ENCODE assay signal across 25 cellular contexts in genomic region chr1:88883156-88883555, GRCh38. TPM values are rescaled to one million over a fixed set of nuclear protein-coding genes. Genes with fewer than 3 reads are reported as not detected.
DNase-seq lines count a peak whose midpoint lies in the region; ATAC-seq and TF ChIP-seq lines count a peak whose summit lies in the region.
"Had no signal": no experiment of that assay in that cellular context is flagged by ENCODE, and none has a peak within 500 bp of the region (broad histone marks: within the 10 kb centered on the region; RNA-seq: fewer than 3 reads in every experiment).

No MANE protein-coding gene starts in this region.

- CTCF ChIA-PET in activated naive CD4-positive, alpha-beta T cell treated with anti-CD3 and anti-CD28 coated beads for 36 hours (lab: Charles Lee), result interaction anchor here (1.0 kb wide), 1 partner anchor 154 kb away, joined by 4 read pairs; no protein-coding TSS in a partner anchor
- CTCF ChIA-PET in IMR-90 (lab: Yijun Ruan, JAX), result no interaction called here

- no peak overlapping the region for H2AK5ac ChIP-seq in IMR-90 (ENCODE audit: low read depth, low read length)

- H4K8ac ChIP-seq in IMR-90 (ENCODE audit: low read depth in 2 of 2, low read length in 2 of 2), result no peak overlapping the region

- peaks cover 51% of the 10 kb centered on the region for H3K4me1 Mint-ChIP-seq in activated naive CD4-positive, alpha-beta T cell treated with anti-CD3 and anti-CD28 coated beads for 36 hours (ENCODE audit: low read depth)

- no peaks in the 10 kb centered on the region for H3K9me3 Mint-ChIP-seq in activated naive CD4-positive, alpha-beta T cell treated with anti-CD3 and anti-CD28 coated beads for 36 hours
- H3K9me3 Mint-ChIP-seq: activated naive CD8-positive, alpha-beta T cell treated with anti-CD3 and anti-CD28 coated beads, Interleukin-2, amount 10 ng/mL, durations not matched to agents 7 days and 5 days; activated T-helper 1 cell treated with anti-CD3 and anti-CD28 coated beads, Interleukin-12 subunit alpha, Interleukin-12 subunit beta, Interleukin-2, Interleukin-4 antibody, amounts not matched to agents 30 ng/mL and 10 ng/mL and 1 ng/mL, durations not matched to agents 14 hours and 24 hours and 36 hours; immature natural killer cell had no signal

- no peak overlapping the region for H3K4me3 Mint-ChIP-seq in activated naive CD4-positive, alpha-beta T cell treated with anti-CD3 and anti-CD28 coated beads for 36 hours
- H3K4me3 Mint-ChIP-seq: activated naive CD8-positive, alpha-beta T cell treated with anti-CD3 and anti-CD28 coated beads, Interleukin-2, amount 10 ng/mL, durations not matched to agents 7 days and 5 days; activated T-helper 1 cell treated with anti-CD3 and anti-CD28 coated beads, Interleukin-12 subunit alpha, Interleukin-12 subunit beta, Interleukin-2, Interleukin-4 antibody, amounts not matched to agents 30 ng/mL and 10 ng/mL and 1 ng/mL, durations not matched to agents 14 hours and 24 hours and 36 hours had no signal

- peaks cover 3% of the 10 kb centered on the region; the same call in 1 of the 2 replicates for H4K20me1 ChIP-seq in IMR-90 (ENCODE audit: insufficient read depth, low read length)
- peaks cover 59% of the 10 kb centered on the region for H4K20me1 ChIP-seq in smooth muscle cell (ENCODE audit: low read depth)

- TF ChIP-seq RAD21 in IMR-90 (IDR thresholded peaks at IDR 0.05; ENCODE audit: low read length), result no peak

- no peak overlapping the region for H3K4ac ChIP-seq in IMR-90 (ENCODE audit: low read depth, low read length)

- ATAC-seq in IMR-90 (ENCODE audit: low read depth), result no peak
- ATAC-seq in HG03521 (IDR thresholded peaks at IDR 0.05; ENCODE audit: unreplicated experiment), result no peak
- ATAC-seq: A549; stimulated activated naive CD8-positive, alpha-beta T cell treated with anti-CD3 and anti-CD28 coated beads, Interleukin-15, Interleukin-2, amounts not matched to agents 100 U/mL and 50 U/mL, for 24 hours had no signal

- H3K27ac ChIP-seq in IMR-90 (ENCODE audit: insufficient read depth, low read length) (no peak overlapping the region), smooth muscle cell (ENCODE audit: low read depth) (peak overlapping the region; percentile 22)
- H3K27ac ChIP-seq: A549, body of pancreas, SJCRH30, testis, vagina had no signal

- no peak overlapping the region for H3K18ac ChIP-seq in IMR-90 (ENCODE audit: low read depth, low read length)

- H3K56ac ChIP-seq in IMR-90 (ENCODE audit: extremely low read depth, insufficient read depth, low read length), result no peak overlapping the region

- in situ Hi-C loops in IMR-90 (cut with MboI; ENCODE audit: low sequenced_read_pairs), result no loop called here

- H3K36me3 ChIP-seq in IMR-90 (ENCODE audit: control insufficient read depth, insufficient read depth, low read length) (peaks cover 19% of the 10 kb centered on the region), adipocyte (ENCODE audit: control insufficient read depth, insufficient read depth, low read length, severe bottlenecking) (peaks cover 66% of the 10 kb centered on the region), smooth muscle cell (ENCODE audit: low read depth) (peaks cover 8% of the 10 kb centered on the region)

- H3K9me3 ChIP-seq in IMR-90 (ENCODE audit: control insufficient read depth, insufficient read depth, low read length) (no peaks in the 10 kb centered on the region), adipocyte (ENCODE audit: control insufficient read depth, low read length) (no peaks in the 10 kb centered on the region), smooth muscle cell (replicated peaks; ENCODE audit: low read depth) (no peaks in the 10 kb centered on the region)
- H3K9me3 ChIP-seq: A549, body of pancreas, SJCRH30, testis, vagina had no signal

- H3K4me3 ChIP-seq in IMR-90 (ENCODE audit: insufficient read depth, low read depth, low read length) (no peak overlapping the region), adipocyte (ENCODE audit: low read length) (no peak overlapping the region), smooth muscle cell (no peak overlapping the region)
- H3K4me3 ChIP-seq: A549, body of pancreas, SJCRH30, testis, vagina had no signal

- H3K9me1 ChIP-seq in IMR-90 (ENCODE audit: insufficient read depth, low read length), result no peaks in the 10 kb centered on the region

- H2BK20ac ChIP-seq in IMR-90 (ENCODE audit: low read depth, low read length), result no peak overlapping the region

- H3F3A ChIP-seq in smooth muscle cell (ENCODE audit: low read depth), result no peaks in the 10 kb centered on the region

- H4K5ac ChIP-seq in IMR-90 (ENCODE audit: low read depth, low read length), result no peak overlapping the region

- peaks cover 21% of the 10 kb centered on the region for H3K36me3 Mint-ChIP-seq in activated naive CD4-positive, alpha-beta T cell treated with anti-CD3 and anti-CD28 coated beads for 36 hours (ENCODE audit: low read depth)

- no TSS peak for BruUV-seq in IMR-90 (replicated peaks; lab: Mats Ljungman, UMichigan)

- H2BK5ac ChIP-seq in IMR-90 (ENCODE audit: low read depth, low read length, poor library complexity, severe bottlenecking), result no peak overlapping the region

- H3K79me2 ChIP-seq in smooth muscle cell (ENCODE audit: low read depth), result peaks cover 50% of the 10 kb centered on the region

- H2BK120ac ChIP-seq in IMR-90 (ENCODE audit: low read depth, low read length), result no peak overlapping the region

- peaks cover 4 to 19% of the 10 kb centered on the region in 2 experiments; a peak in 3 of 4 replicates for H3K79me1 ChIP-seq in IMR-90 (ENCODE audit: low read depth in 1 of 2, low read length in 2 of 2)

- H3K4me2 ChIP-seq in IMR-90 (ENCODE audit: low read depth, low read length) (no peak overlapping the region), smooth muscle cell (no peak overlapping the region)
- H3K4me2 ChIP-seq: A549 had no signal

- POLR2A ChIA-PET in IMR-90 (lab: Charles Lee; ENCODE audit: unreplicated experiment), result no interaction called here

- WGBS in IMR-90 (ENCODE audit: extremely low coverage in 2 of 2, insufficient read length in 1 of 2), 2 experiments, result 100% methylated on average over 1 of the region's 3 CpGs; no CpG with 5 or more reads in 1 of the 2 experiments
- WGBS in smooth muscle cell (ENCODE audit: low lambda C conversion rate), result 77% methylated on average over 3 of the region's 3 CpGs

- H2AK9ac ChIP-seq in IMR-90 (replicated peaks; ENCODE audit: low read depth, low read length, poor library complexity), result no peak overlapping the region

- dilution Hi-C loops in IMR-90 (cut with HindIII; ENCODE audit: low sequenced_read_pairs, unreplicated experiment), result no loop called here

- TF ChIP-seq CTCF in IMR-90 (conservative IDR thresholded peaks at IDR 0.05; ENCODE audit: low read depth, low read length), result no peak
- no peak for TF ChIP-seq CTCF in smooth muscle cell (IDR thresholded peaks at IDR 0.05; ENCODE audit: borderline replicate concordance, insufficient read depth, poor library complexity, severe bottlenecking)

- peak overlapping the region; percentile 0 for H3K27ac Mint-ChIP-seq in activated naive CD4-positive, alpha-beta T cell treated with anti-CD3 and anti-CD28 coated beads for 36 hours
- H3K27ac Mint-ChIP-seq: activated naive CD8-positive, alpha-beta T cell treated with anti-CD3 and anti-CD28 coated beads, Interleukin-2, amount 10 ng/mL, durations not matched to agents 7 days and 5 days; activated T-helper 1 cell treated with anti-CD3 and anti-CD28 coated beads, Interleukin-12 subunit alpha, Interleukin-12 subunit beta, Interleukin-2, Interleukin-4 antibody, amounts not matched to agents 30 ng/mL and 10 ng/mL and 1 ng/mL, durations not matched to agents 14 hours and 24 hours and 36 hours had no signal

- no peak overlapping the region for H4K91ac ChIP-seq in IMR-90 (ENCODE audit: insufficient read depth, low read depth, low read length)

- TF ChIP-seq POLR2A in IMR-90 (IDR thresholded peaks at IDR 0.05; ENCODE audit: low read depth, low read length), result no peak

- H3K4me1 ChIP-seq in IMR-90 (ENCODE audit: control insufficient read depth, insufficient read depth, low read length), result peaks cover 4% of the 10 kb centered on the region; the same call in 1 of the 2 replicates
- peaks cover 12% of the 10 kb centered on the region for H3K4me1 ChIP-seq in adipocyte (ENCODE audit: control insufficient read depth, insufficient read depth, low read length)
- H3K4me1 ChIP-seq in smooth muscle cell (ENCODE audit: low read depth), result no peaks in the 10 kb centered on the region
- H3K4me1 ChIP-seq: A549, SJCRH30, testis had no signal

- intact Hi-C loops in activated naive CD4-positive, alpha-beta T cell treated with anti-CD3 and anti-CD28 coated beads for 36 hours (cut with micrococcal nuclease), result no loop called here
- intact Hi-C loops in IMR-90 (cut with micrococcal nuclease), result no loop called here

- no peak overlapping the region for H3K9ac ChIP-seq in IMR-90 (ENCODE audit: low read depth, low read length)
- peak overlapping the region; percentile 14 for H3K9ac ChIP-seq in adipocyte (ENCODE audit: low read length)
- no peak overlapping the region for H3K9ac ChIP-seq in smooth muscle cell (ENCODE audit: low read depth)

- no peak overlapping the region for H2BK15ac ChIP-seq in IMR-90 (ENCODE audit: low read depth, low read length)

- no peaks in the 10 kb centered on the region for H3K27me3 Mint-ChIP-seq in activated naive CD4-positive, alpha-beta T cell treated with anti-CD3 and anti-CD28 coated beads for 36 hours (ENCODE audit: low read depth)
- H3K27me3 Mint-ChIP-seq: activated naive CD8-positive, alpha-beta T cell treated with anti-CD3 and anti-CD28 coated beads, Interleukin-2, amount 10 ng/mL, durations not matched to agents 7 days and 5 days had no signal

- H2AFZ ChIP-seq in IMR-90 (replicated peaks; ENCODE audit: low read length, poor library complexity), result no peak overlapping the region
- H2AFZ ChIP-seq in smooth muscle cell (ENCODE audit: low read depth), result no peak overlapping the region

- no peak for DNase-seq in activated naive CD4-positive, alpha-beta T cell treated with anti-CD3 and anti-CD28 coated beads for 36 hours
- no peak for DNase-seq in activated naive CD4-positive, alpha-beta T cell treated with anti-CD3 and anti-CD28 coated beads, Interleukin-2, amount 50 U/mL, for 16 hours
- DNase-seq in IMR-90, result peak; percentile 8
- DNase-seq in adipocyte (ENCODE audit: low read depth), result no peak
- DNase-seq in smooth muscle cell (lab: John Stamatoyannopoulos, UW; ENCODE audit: unreplicated experiment), result no peak
- no peak for DNase-seq in SW480 (ENCODE audit: low spot score)
- DNase-seq in medulla oblongata (ENCODE audit: extremely low spot score), result no peak
- DNase-seq: activated naive CD8-positive, alpha-beta T cell treated with anti-CD3 and anti-CD28 coated beads, Interleukin-2, amount 10 ng/mL, durations not matched to agents 7 days and 5 days; AML-193; body of pancreas; DMS53; H7; hypothalamus; immature natural killer cell; KG1; NCI-H2029 treated with DMSO at 0.1 percent for 48 hours; NCI-H226; SJCRH30; stimulated activated naive CD8-positive, alpha-beta T cell treated with anti-CD3 and anti-CD28 coated beads, Interleukin-15, Interleukin-2, amounts not matched to agents 100 U/mL and 50 U/mL, for 24 hours; T-helper 1 cell; testis had no signal

- H3K14ac ChIP-seq in IMR-90 (replicated peaks; ENCODE audit: low read depth, low read length), result no peak overlapping the region

- no peak overlapping the region for H3K23ac ChIP-seq in IMR-90 (ENCODE audit: low read depth, low read length)

- no peaks in the 10 kb centered on the region for H3K27me3 ChIP-seq in IMR-90 (ENCODE audit: control insufficient read depth, insufficient read depth, low read length)
- H3K27me3 ChIP-seq in adipocyte (replicated peaks; ENCODE audit: control insufficient read depth, insufficient read depth, low read length), result no peaks in the 10 kb centered on the region
- H3K27me3 ChIP-seq in smooth muscle cell (ENCODE audit: low read depth), result no peaks in the 10 kb centered on the region
- H3K27me3 ChIP-seq: body of pancreas, SJCRH30, testis, vagina had no signal

RNA-seq across cellular contexts. Expression of gene GTF2B, which starts 8.2 kb away (rescaled TPM):
- total RNA-seq in activated naive CD4-positive, alpha-beta T cell treated with anti-CD3 and anti-CD28 coated beads for 36 hours, result 10 to 100 TPM; 35.2 to 36.1 TPM
- total RNA-seq in IMR-90 (2012; rRNA removed) (41.0 and 55.5 TPM in 2 replicates), smooth muscle cell (74.3 and 75.2 TPM in 2 replicates)
- polyA plus RNA-seq in IMR-90 (2012; rRNA removed) (24.3 and 32.0 TPM in 2 replicates), smooth muscle cell (41.5 and 51.0 TPM in 2 replicates)
- 6.2 and 7.1 TPM in 2 replicates for polyA plus RNA-seq in IMR-90 (2012; cell fraction: cytosol; rRNA removed)
- polyA plus RNA-seq in IMR-90 (2012; cell fraction: nucleus; rRNA removed; ENCODE audit: low replicate concordance), result 2.6 and 22.9 TPM in 2 replicates
